ENCODE assay signal across 8 cellular contexts in genomic region chr6:53647437-53648094, GRCh38. TPM values are rescaled to one million over a fixed set of nuclear protein-coding genes. Genes with fewer than 3 reads are reported as not detected.
DNase-seq lines count a peak whose midpoint lies in the region; ATAC-seq and TF ChIP-seq lines count a peak whose summit lies in the region.

No MANE protein-coding gene starts in this region.

- no peaks in the 10 kb centered on the region for H3K27me3 ChIP-seq in breast epithelium
- no peaks in the 10 kb centered on the region for H3K27me3 ChIP-seq in vagina

- H3K36me3 Mint-ChIP-seq in MCF 10A (ENCODE audit: insufficient read depth, unreplicated experiment), result peaks cover 12% of the 10 kb centered on the region

- H3K9me3 Mint-ChIP-seq in MCF 10A (ENCODE audit: unreplicated experiment), result no peaks in the 10 kb centered on the region

- TF ChIP-seq POLR2A in breast epithelium (IDR thresholded peaks at IDR 0.05) (no peak), vagina (IDR thresholded peaks at IDR 0.05) (no peak)

- peaks cover 40% of the 10 kb centered on the region for H3K4me1 Mint-ChIP-seq in MCF 10A (ENCODE audit: insufficient read depth, unreplicated experiment)

- no peaks in the 10 kb centered on the region for H3K27me3 Mint-ChIP-seq in MCF 10A (ENCODE audit: insufficient read depth, unreplicated experiment)

- no peak overlapping the region for H3K4me3 Mint-ChIP-seq in MCF 10A (ENCODE audit: unreplicated experiment)

- intact Hi-C loops in MCF 10A (cut with micrococcal nuclease) (no loop called here), breast epithelium (cut with DNase I; ENCODE audit: low total_unique reads) (no loop called here), vagina (cut with DNase I) (no loop called here)

- no TSS peak for BruUV-seq in MCF 10A (replicated peaks; lab: Mats Ljungman, UMichigan)

- POLR2A ChIA-PET in MCF 10A (lab: Yijun Ruan, JAX), result interaction anchor here (0.7 to 4.3 kb wide), 7 partner anchors 19 to 729 kb away, joined by 3 to 26 read pairs (median 6); partner anchors contain the start of gene GCLC

- TF ChIP-seq CTCF in MCF 10A (IDR thresholded peaks at IDR 0.05; ENCODE audit: unreplicated experiment) (no peak), breast epithelium (IDR thresholded peaks at IDR 0.05) (no peak), coronary artery (IDR thresholded peaks at IDR 0.05) (no peak), vagina (IDR thresholded peaks at IDR 0.05) (no peak)

- H3K27ac Mint-ChIP-seq in MCF 10A (ENCODE audit: low read depth, unreplicated experiment), result peak overlapping the region; percentile 86

- H3K4me3 ChIP-seq in breast epithelium, result no peak overlapping the region
- H3K4me3 ChIP-seq in coronary artery, result no peak overlapping the region
- no peak overlapping the region for H3K4me3 ChIP-seq in vagina

- DNase-seq in MCF 10A (ENCODE audit: unreplicated experiment), result peak; percentile 31
- DNase-seq in breast epithelium (ENCODE audit: low spot score in 2 of 2), result no peak
- DNase-seq in activated CD4-positive, alpha-beta T cell treated with anti-CD3 and anti-CD28 coated beads for 4 hours, result peak; percentile 6 to 22
- DNase-seq in pons (ENCODE audit: low spot score), result peak; percentile 40
- no peak for DNase-seq in coronary artery (ENCODE audit: low spot score)
- DNase-seq in vagina (ENCODE audit: extremely low spot score in 2 of 2), result no peak

- H3K9me3 ChIP-seq in breast epithelium (no peaks in the 10 kb centered on the region), vagina (no peaks in the 10 kb centered on the region)

- CTCF ChIA-PET in MCF 10A (lab: Yijun Ruan, JAX), result interaction anchor here (0.6 to 2.9 kb wide), 3 partner anchors 14 to 154 kb away, joined by 4 to 21 read pairs (median 5); no protein-coding TSS in a partner anchor

- H3K27ac ChIP-seq in breast epithelium, result no peak overlapping the region
- no peak overlapping the region for H3K27ac ChIP-seq in coronary artery
- no peak overlapping the region for H3K27ac ChIP-seq in vagina

- ATAC-seq in HG03342 (IDR thresholded peaks at IDR 0.05; ENCODE audit: unreplicated experiment) (peak; percentile 81), SK-N-SH treated with all-trans-retinoic acid at 6 μM for 48 hours (no peak)

- no peaks in the 10 kb centered on the region for H3K36me3 ChIP-seq in breast epithelium
- H3K36me3 ChIP-seq in vagina, result no peaks in the 10 kb centered on the region

- H3K4me1 ChIP-seq in breast epithelium (no peaks in the 10 kb centered on the region), vagina (peaks cover 33% of the 10 kb centered on the region)

TF ChIP-seq in SK-N-SH treated with all-trans-retinoic acid at 6 μM for 48 hours, 23 proteins besides CTCF, POLR2A, EP300 and RAD21 (continues in another document):
- TF ChIP-seq ZC3H10 (CRISPR knock-in tag; IDR thresholded peaks at IDR 0.05) (no peak), TCF4 (CRISPR knock-in tag; IDR thresholded peaks at IDR 0.05; ENCODE audit: borderline replicate concordance) (no peak), TOX (CRISPR knock-in tag; IDR thresholded peaks at IDR 0.05; ENCODE audit: borderline replicate concordance) (no peak), ZFP30 (CRISPR knock-in tag; IDR thresholded peaks at IDR 0.05) (no peak), PPARA (CRISPR knock-in tag; IDR thresholded peaks at IDR 0.05; ENCODE audit: borderline replicate concordance) (no peak), CSDC2 (CRISPR knock-in tag; IDR thresholded peaks at IDR 0.05) (no peak), GLIS3 (CRISPR knock-in tag; IDR thresholded peaks at IDR 0.05) (no peak), PATZ1 (CRISPR knock-in tag; IDR thresholded peaks at IDR 0.05; ENCODE audit: borderline replicate concordance) (no peak), SNAI2 (CRISPR knock-in tag; IDR thresholded peaks at IDR 0.05) (no peak), ZNF565 (CRISPR knock-in tag; conservative IDR thresholded peaks at IDR 0.05; ENCODE audit: low read depth) (no peak), ARNTL (CRISPR knock-in tag; IDR thresholded peaks at IDR 0.05; ENCODE audit: borderline replicate concordance, low read depth) (no peak), ZNF8 (CRISPR knock-in tag; IDR thresholded peaks at IDR 0.05) (no peak), BACH2 (CRISPR knock-in tag; IDR thresholded peaks at IDR 0.05; ENCODE audit: borderline replicate concordance) (no peak), CREB5 (CRISPR knock-in tag; IDR thresholded peaks at IDR 0.05; ENCODE audit: low read depth) (no peak), ESRRG (CRISPR knock-in tag; IDR thresholded peaks at IDR 0.05) (no peak), CSRNP3 (CRISPR knock-in tag; IDR thresholded peaks at IDR 0.05) (no peak), TSHZ2 (CRISPR knock-in tag; IDR thresholded peaks at IDR 0.05) (no peak), OSR1 (CRISPR knock-in tag; IDR thresholded peaks at IDR 0.05) (no peak), ZNF70 (CRISPR knock-in tag; IDR thresholded peaks at IDR 0.05) (no peak)

RNA-seq across cellular contexts. Expression of gene KLHL31, which starts 18.0 kb away (rescaled TPM):
- total RNA-seq in MCF 10A (2022), result 0.37 and 0.54 TPM in 2 replicates
- 10 to 100 TPM in 1 of 3 donors, 1 to 10 TPM in 2; 1.6 to 32.2 (median 1.8) TPM for total RNA-seq in breast epithelium
- 0.74 TPM for total RNA-seq in vagina

Comparison
In these comparisons a context has a peak if more than half of its experiments do, and no peak if none do; other contexts are left out.
1. DNase-seq: peak in MCF 10A (single experiment), activated CD4-positive, alpha-beta T cell treated with anti-CD3 and anti-CD28 coated beads for 4 hours (2 of 2) and pons (single experiment); none in breast epithelium (0 of 2), coronary artery (single experiment) and vagina (0 of 2).